Comparison of ENCODE assay signal across 14 cellular contexts in genomic region chr7:25847331-25848070, GRCh38.
DNase-seq lines count a peak whose midpoint lies in the region; ATAC-seq, FAIRE-seq and TF ChIP-seq lines count a peak whose summit lies in the region.
"Had no signal": no experiment of that assay in that cellular context is flagged by ENCODE, and none has a peak within 500 bp of the region (broad histone marks: within the 10 kb centered on the region; RNA-seq: fewer than 3 reads in every experiment).

No MANE protein-coding gene starts in this region.

- H3K27ac ChIP-seq in tibial artery, result peak overlapping the region; percentile 83 to 93

- H3K9me3 Mint-ChIP-seq in mesothelial cell of epicardium, result no peaks in the 10 kb centered on the region
- no peaks in the 10 kb centered on the region for H3K9me3 Mint-ChIP-seq in effector memory CD8-positive, alpha-beta T cell
- H3K9me3 Mint-ChIP-seq: activated T-cell treated with anti-CD3 and anti-CD28 coated beads, Interleukin-2, amount 50 U/mL, for 4 hours had no signal

- peak overlapping the region; percentile 83 for H3K27ac Mint-ChIP-seq in mesothelial cell of epicardium
- no peak overlapping the region for H3K27ac Mint-ChIP-seq in effector memory CD8-positive, alpha-beta T cell

- DNase-seq in HTR-8/SVneo (ENCODE audit: insufficient read length, low spot score) (peak; percentile 38), cardiac fibroblast (ENCODE audit: low read depth in 2 of 2) (peak; percentile 64 to 79), mesothelial cell of epicardium (ENCODE audit: low spot score in 2 of 2, unreplicated experiment in 2 of 2) (no peak), tibial artery (no peak), hypothalamus (lab: John Stamatoyannopoulos, UW) (no peak), HT-29 (ENCODE audit: low spot score) (no peak)
- no peak for DNase-seq in effector memory CD8-positive, alpha-beta T cell
- DNase-seq: activated T-cell treated with anti-CD3 and anti-CD28 coated beads, Interleukin-2, amount 50 U/mL, for 4 hours; DMS53; effector memory CD4-positive, alpha-beta T cell; small intestine had no signal

- intact Hi-C loops in tibial artery (cut with DNase I; ENCODE audit: low total_unique reads), result loop anchor here (10.0 kb wide), 1 partner anchor 93 kb away; no protein-coding TSS in a partner anchor

- no peaks in the 10 kb centered on the region for H3K36me3 ChIP-seq in tibial artery

- peak; percentile 79 for FAIRE-seq in HTR-8/SVneo (lab: Jason Lieb, UNC)
- FAIRE-seq: H1, islet of Langerhans, small intestine had no signal

- TF ChIP-seq CTCF in cardiac fibroblast (IDR thresholded peaks at IDR 0.05; ENCODE audit: low read depth, low read length) (no peak), mesothelial cell of epicardium (IDR thresholded peaks at IDR 0.05; ENCODE audit: unreplicated experiment) (no peak), tibial artery (IDR thresholded peaks at IDR 0.05) (no peak)

- H3K27me3 Mint-ChIP-seq in mesothelial cell of epicardium (ENCODE audit: low read depth), result peaks cover 5% of the 10 kb centered on the region
- peaks cover 67 to 96% of the 10 kb centered on the region in 2 donors for H3K27me3 Mint-ChIP-seq in effector memory CD8-positive, alpha-beta T cell

- H3K4me3 ChIP-seq in cardiac fibroblast (replicated peaks in 1 of 2; ENCODE audit: low read depth in 2 of 2, low read length in 2 of 2) (no peak overlapping the region), tibial artery (no peak overlapping the region)

- no peaks in the 10 kb centered on the region for H3K36me3 Mint-ChIP-seq in mesothelial cell of epicardium
- H3K36me3 Mint-ChIP-seq in effector memory CD8-positive, alpha-beta T cell (ENCODE audit: insufficient read depth), result peaks cover 3% of the 10 kb centered on the region

- no peaks in the 10 kb centered on the region for H3K9me3 ChIP-seq in tibial artery

- H3K4me3 Mint-ChIP-seq in mesothelial cell of epicardium, result no peak overlapping the region
- H3K4me3 Mint-ChIP-seq in effector memory CD8-positive, alpha-beta T cell, result no peak overlapping the region
- H3K4me3 Mint-ChIP-seq: activated T-cell treated with anti-CD3 and anti-CD28 coated beads, Interleukin-2, amount 50 U/mL, for 4 hours had no signal

- no peak for ATAC-seq in HG03108 (IDR thresholded peaks at IDR 0.05; ENCODE audit: unreplicated experiment)
- ATAC-seq in effector memory CD8-positive, alpha-beta T cell (replicated peaks), result no peak
- ATAC-seq: activated T-cell treated with anti-CD3 and anti-CD28 coated beads, Interleukin-2, amount 50 U/mL, for 4 hours had no signal

- H3K27me3 ChIP-seq in tibial artery, result no peaks in the 10 kb centered on the region

- peaks cover 3 to 99% (median 74%) of the 10 kb centered on the region in 4 donors for H3K4me1 ChIP-seq in tibial artery

- peaks cover 89% of the 10 kb centered on the region for H3K4me1 Mint-ChIP-seq in mesothelial cell of epicardium
- peaks cover 2 to 5% of the 10 kb centered on the region in 2 donors for H3K4me1 Mint-ChIP-seq in effector memory CD8-positive, alpha-beta T cell (ENCODE audit: low read depth in 2 of 2)

Comparison
In these comparisons a context has a peak if more than half of its experiments do, and no peak if none do; other contexts are left out.
1. DNase-seq: peak in HTR-8/SVneo (single experiment) and cardiac fibroblast (2 of 2); none in mesothelial cell of epicardium (0 of 2), tibial artery (0 of 2), hypothalamus (0 of 51), effector memory CD8-positive, alpha-beta T cell (0 of 3) and HT-29 (single experiment).